ENCODE assay signal across 10 cellular contexts in the genomic region with DNA sequence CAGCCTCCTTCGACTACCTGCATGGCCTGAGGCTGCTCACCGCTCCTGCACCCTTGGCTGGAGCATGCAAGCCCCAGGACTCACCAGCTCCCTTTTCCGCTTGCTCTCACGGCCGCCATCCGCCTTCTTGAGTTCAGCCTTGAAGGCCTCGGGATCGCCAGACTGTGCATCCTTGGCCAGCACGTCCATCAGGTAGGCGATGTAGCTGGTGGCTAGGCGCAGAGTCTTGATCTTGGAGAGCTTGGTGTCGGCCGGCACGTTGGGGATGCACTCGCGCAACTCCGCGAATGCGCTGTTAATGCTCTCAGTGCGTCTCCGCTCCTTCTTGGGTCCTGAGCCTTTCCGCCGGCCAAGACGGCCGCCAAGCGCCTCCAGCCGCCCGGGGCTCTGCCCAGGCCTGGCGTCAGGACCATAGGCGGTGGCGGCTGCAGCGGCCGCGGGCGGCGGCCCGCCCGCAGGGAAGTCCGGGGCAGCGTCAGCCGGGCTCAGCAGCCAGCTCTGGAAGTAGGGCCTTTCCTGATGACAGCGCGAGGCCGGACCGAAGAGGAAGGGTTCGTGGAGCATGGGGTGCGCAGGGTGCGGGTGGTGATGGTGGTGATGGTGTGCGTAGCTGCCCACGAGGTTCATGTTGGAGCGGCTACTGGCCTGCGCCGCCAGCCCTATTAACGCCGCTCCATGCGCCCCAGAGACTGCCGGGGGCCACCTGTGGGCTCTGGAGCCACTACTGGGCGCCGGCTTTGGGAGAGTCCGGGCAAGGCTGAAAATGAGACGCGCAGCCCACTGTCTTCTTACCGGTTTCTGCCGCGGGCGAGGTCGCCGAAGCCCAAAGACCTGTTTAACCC. TPM values are rescaled to one million over a fixed set of nuclear protein-coding genes. Genes with fewer than 3 reads are reported as not detected.
DNase-seq lines count a peak whose midpoint lies in the region; ATAC-seq and TF ChIP-seq lines count a peak whose summit lies in the region.
"Had no signal": no experiment of that assay in that cellular context is flagged by ENCODE, and none has a peak within 500 bp of the region (broad histone marks: within the 10 kb centered on the region; RNA-seq: fewer than 3 reads in every experiment).

No MANE protein-coding gene starts in this region.

- 0 to 1% methylated on average over 68 of the region's 68 CpGs for WGBS in heart right ventricle, 2 donors

- no peaks in the 10 kb centered on the region for H3K9me3 Mint-ChIP-seq in WTC11

- H3K27me3 ChIP-seq in heart right ventricle: peaks cover 36 to 100% (median 100%) of the 10 kb centered on the region in 7 donors

- ATAC-seq in WTC11 (peak; percentile 1), heart right ventricle (peak; percentile 14 to 71 (median 44)), sciatic nerve (peak; percentile 22), HG02678 (IDR thresholded peaks at IDR 0.05; ENCODE audit: unreplicated experiment) (no peak), GM19035 (IDR thresholded peaks at IDR 0.05; ENCODE audit: unreplicated experiment) (no peak), HG03097 (IDR thresholded peaks at IDR 0.05; ENCODE audit: low FRiP score, unreplicated experiment) (no peak)

- peaks cover 72% of the 10 kb centered on the region for H3K4me1 Mint-ChIP-seq in WTC11

- no peak overlapping the region for H3K27ac Mint-ChIP-seq in WTC11

- H3K27ac ChIP-seq in heart right ventricle: peak overlapping the region; percentile 13 to 86 (median 76)

- intact Hi-C loops in heart right ventricle (cut with DNase I): loop anchor here in 1 of 10 donors (10.0 kb wide), 1 partner anchor 377 kb away; a partner anchor contains a TSS
- intact Hi-C loops in sciatic nerve (cut with DNase I): no loop called here

- CTCF ChIA-PET in WTC11 (lab: Charles Lee): interaction anchor here (0.6 to 4.2 kb wide), 12 partner anchors 9 to 653 kb away, joined by 3 to 26 read pairs (median 3); no protein-coding TSS in a partner anchor

- no peaks in the 10 kb centered on the region for H3K36me3 ChIP-seq in heart right ventricle

- peaks cover 18 to 70% (median 61%) of the 10 kb centered on the region in 9 donors for H3K4me1 ChIP-seq in heart right ventricle

- peaks cover 100% of the 10 kb centered on the region for H3K27me3 Mint-ChIP-seq in WTC11 (ENCODE audit: low read depth)

- TF ChIP-seq CTCF in GM20000 (IDR thresholded peaks at IDR 0.05; ENCODE audit: extremely low read depth, missing control alignments) (no peak), WTC11 (IDR thresholded peaks at IDR 0.05) (no peak), heart right ventricle (IDR thresholded peaks at IDR 0.05) (no peak)

- no peaks in the 10 kb centered on the region for H3K36me3 Mint-ChIP-seq in WTC11

- peak overlapping the region; percentile 61 for H3K4me3 Mint-ChIP-seq in WTC11

- POLR2A ChIA-PET in WTC11 (lab: Charles Lee): no interaction called here

- DNase-seq in GM20000 (ENCODE audit: low spot score) (peak; percentile 49), WTC11 (ENCODE audit: low spot score) (peak; percentile 54), heart right ventricle (peak in 1 of 2 donors; percentile 32), sciatic nerve (ENCODE audit: low spot score) (no peak)
- no peak for DNase-seq in stimulated activated CD4-positive, alpha-beta T cell treated with anti-CD3 and anti-CD28 coated beads, Interleukin-2, amount 100 ng/mL, for 48 hours

- no peaks in the 10 kb centered on the region for H3K9me3 ChIP-seq in heart right ventricle

- H3K4me3 ChIP-seq in heart right ventricle: peak overlapping the region; percentile 46 to 65 (median 59)

TF ChIP-seq in WTC11, 78 proteins besides CTCF, POLR2A, EP300 and RAD21:
- TF ChIP-seq, protein P1, sequence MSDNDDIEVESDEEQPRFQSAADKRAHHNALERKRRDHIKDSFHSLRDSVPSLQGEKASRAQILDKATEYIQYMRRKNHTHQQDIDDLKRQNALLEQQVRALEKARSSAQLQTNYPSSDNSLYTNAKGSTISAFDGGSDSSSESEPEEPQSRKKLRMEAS (CRISPR knock-in tag; IDR thresholded peaks at IDR 0.05): no peak
- TF ChIP-seq, protein P2, sequence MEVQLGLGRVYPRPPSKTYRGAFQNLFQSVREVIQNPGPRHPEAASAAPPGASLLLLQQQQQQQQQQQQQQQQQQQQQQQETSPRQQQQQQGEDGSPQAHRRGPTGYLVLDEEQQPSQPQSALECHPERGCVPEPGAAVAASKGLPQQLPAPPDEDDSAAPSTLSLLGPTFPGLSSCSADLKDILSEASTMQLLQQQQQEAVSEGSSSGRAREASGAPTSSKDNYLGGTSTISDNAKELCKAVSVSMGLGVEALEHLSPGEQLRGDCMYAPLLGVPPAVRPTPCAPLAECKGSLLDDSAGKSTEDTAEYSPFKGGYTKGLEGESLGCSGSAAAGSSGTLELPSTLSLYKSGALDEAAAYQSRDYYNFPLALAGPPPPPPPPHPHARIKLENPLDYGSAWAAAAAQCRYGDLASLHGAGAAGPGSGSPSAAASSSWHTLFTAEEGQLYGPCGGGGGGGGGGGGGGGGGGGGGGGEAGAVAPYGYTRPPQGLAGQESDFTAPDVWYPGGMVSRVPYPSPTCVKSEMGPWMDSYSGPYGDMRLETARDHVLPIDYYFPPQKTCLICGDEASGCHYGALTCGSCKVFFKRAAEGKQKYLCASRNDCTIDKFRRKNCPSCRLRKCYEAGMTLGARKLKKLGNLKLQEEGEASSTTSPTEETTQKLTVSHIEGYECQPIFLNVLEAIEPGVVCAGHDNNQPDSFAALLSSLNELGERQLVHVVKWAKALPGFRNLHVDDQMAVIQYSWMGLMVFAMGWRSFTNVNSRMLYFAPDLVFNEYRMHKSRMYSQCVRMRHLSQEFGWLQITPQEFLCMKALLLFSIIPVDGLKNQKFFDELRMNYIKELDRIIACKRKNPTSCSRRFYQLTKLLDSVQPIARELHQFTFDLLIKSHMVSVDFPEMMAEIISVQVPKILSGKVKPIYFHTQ (CRISPR knock-in tag; IDR thresholded peaks at IDR 0.05): no peak
- TF ChIP-seq, protein P3, sequence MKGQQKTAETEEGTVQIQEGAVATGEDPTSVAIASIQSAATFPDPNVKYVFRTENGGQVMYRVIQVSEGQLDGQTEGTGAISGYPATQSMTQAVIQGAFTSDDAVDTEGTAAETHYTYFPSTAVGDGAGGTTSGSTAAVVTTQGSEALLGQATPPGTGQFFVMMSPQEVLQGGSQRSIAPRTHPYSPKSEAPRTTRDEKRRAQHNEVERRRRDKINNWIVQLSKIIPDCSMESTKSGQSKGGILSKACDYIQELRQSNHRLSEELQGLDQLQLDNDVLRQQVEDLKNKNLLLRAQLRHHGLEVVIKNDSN (CRISPR knock-in tag; IDR thresholded peaks at IDR 0.05): no peak
- no peak for TF ChIP-seq SMAD4 (CRISPR knock-in tag; IDR thresholded peaks at IDR 0.05)
- TF ChIP-seq ZNF263 (CRISPR knock-in tag; IDR thresholded peaks at IDR 0.05; ENCODE audit: low read depth): no peak
- TF ChIP-seq FOXJ3 (CRISPR knock-in tag; IDR thresholded peaks at IDR 0.05; ENCODE audit: borderline replicate concordance): no peak
- no peak for TF ChIP-seq JUN (CRISPR knock-in tag; IDR thresholded peaks at IDR 0.05)

RNA-seq across cellular contexts. Expression of a gene that starts 0.4 kb away (rescaled TPM):
- not detected in 3 replicates for total RNA-seq in WTC11 (2021)
- 10 to 100 TPM; 22.2 to 33.0 (median 24.8) TPM for total RNA-seq in heart right ventricle
- 10 to 100 TPM; 16.8 to 18.4 TPM for polyA plus RNA-seq in heart right ventricle
- total RNA-seq in sciatic nerve: not detected
- total RNA-seq: esophagus mucosa, temporal lobe had no signal

RNA-seq across cellular contexts. Expression of a gene that starts 31.8 kb away (rescaled TPM):
- total RNA-seq in WTC11 (2021): 25.6 to 33.5 TPM (median 32.0 TPM) in 3 replicates
- 10 to 100 TPM; 25.9 to 38.3 (median 33.8) TPM for total RNA-seq in heart right ventricle
- polyA plus RNA-seq in heart right ventricle: 10 to 100 TPM; 14.4 to 36.4 TPM
- 41.8 TPM for total RNA-seq in sciatic nerve

Comparison
In these comparisons a context has a peak if more than half of its experiments do, and no peak if none do; other contexts are left out.
1. DNase-seq: peak in GM20000 (single experiment) and WTC11 (single experiment); none in sciatic nerve (single experiment) and stimulated activated CD4-positive, alpha-beta T cell treated with anti-CD3 and anti-CD28 coated beads, Interleukin-2, amount 100 ng/mL, for 48 hours (0 of 2).
2. ATAC-seq: peak in WTC11 (single experiment), heart right ventricle (8 of 8) and sciatic nerve (single experiment); none in HG02678 (single experiment), GM19035 (single experiment) and HG03097 (single experiment).
3. RNA of a gene that starts 0.4 kb away (total RNA-seq): 22.2 to 33.0 TPM in heart right ventricle; not detected in WTC11 and not detected in sciatic nerve (single experiment); every median in the first group is over 10 times any median in the second.